11 cellular contexts compared by ENCODE assay signal in genomic region chr21:36207577-36208320, GRCh38. TPM values are rescaled to one million over a fixed set of nuclear protein-coding genes. Genes with fewer than 3 reads are reported as not detected.
DNase-seq lines count a peak whose midpoint lies in the region; ATAC-seq and TF ChIP-seq lines count a peak whose summit lies in the region.
"Had no signal": no experiment of that assay in that cellular context is flagged by ENCODE, and none has a peak within 500 bp of the region (broad histone marks: within the 10 kb centered on the region; RNA-seq: fewer than 3 reads in every experiment).

No MANE protein-coding gene starts in this region.

- ATAC-seq in activated CD8-positive, alpha-beta memory T cell treated with anti-CD3 and anti-CD28 coated beads, Interleukin-2, amount 10 ng/mL, durations not matched to agents 7 days and 5 days: no peak
- ATAC-seq in omental fat pad (ENCODE audit: low FRiP score): no peak
- ATAC-seq in heart left ventricle: no peak
- ATAC-seq: GM23338, right lobe of liver had no signal

- H3K27ac ChIP-seq in PC-9 (0 out of 2 replicates have a peak overlapping the region, but pooled peaks have one; percentile 16), heart left ventricle (no peak overlapping the region)
- H3K27ac ChIP-seq: right lobe of liver had no signal

- H3K36me3 ChIP-seq in PC-9 (ENCODE audit: low read depth) (no peaks in the 10 kb centered on the region), heart left ventricle (peaks cover 0 to 46% (median 17%) of the 10 kb centered on the region in 9 donors)

- TF ChIP-seq CTCF in PC-9 (conservative IDR thresholded peaks at IDR 0.05): no peak
- no peak for TF ChIP-seq CTCF in chondrocyte (IDR thresholded peaks at IDR 0.05)
- TF ChIP-seq CTCF in omental fat pad (IDR thresholded peaks at IDR 0.05): no peak
- no peak for TF ChIP-seq CTCF in heart left ventricle (IDR thresholded peaks at IDR 0.05)

- H3K9me3 ChIP-seq in PC-9 (ENCODE audit: insufficient read depth, low read depth) (no peaks in the 10 kb centered on the region), heart left ventricle (no peaks in the 10 kb centered on the region)
- H3K9me3 ChIP-seq: right lobe of liver had no signal

- H3K4me3 ChIP-seq in PC-9 (no peak overlapping the region), heart left ventricle (no peak overlapping the region)
- H3K4me3 ChIP-seq: GM23338, right lobe of liver had no signal

- WGBS in heart left ventricle, 4 donors: 73 to 78% (median 77%) methylated on average over 15 of the region's 15 CpGs

- H3K4me1 ChIP-seq in PC-9 (replicated peaks; ENCODE audit: insufficient read depth): peaks cover 66% of the 10 kb centered on the region
- peaks cover 0 to 13% (median 0%) of the 10 kb centered on the region in 12 donors for H3K4me1 ChIP-seq in heart left ventricle

- intact Hi-C loops in PC-9 (cut with micrococcal nuclease; ENCODE audit: unreplicated experiment): loop anchor here (5.0 kb wide), 2 partner anchors 115 to 145 kb away; partner anchors contain the start of genes MORC3 and SETD4
- intact Hi-C loops in heart left ventricle (cut with DNase I): loop anchor here in 7 of 10 donors (2.0 to 10.0 kb wide), 5 partner anchors 50 to 67 kb away; partner anchors contain the start of gene DOP1B (in 2 of the 7)

- H3K9me2 ChIP-seq in PC-9 (ENCODE audit: insufficient read depth): no peaks in the 10 kb centered on the region

- peaks cover 25% of the 10 kb centered on the region for H3F3A ChIP-seq in PC-9 (ENCODE audit: insufficient read depth, low read depth)

- peak overlapping the region; percentile 5 for H3K27ac Mint-ChIP-seq in activated CD8-positive, alpha-beta memory T cell treated with anti-CD3 and anti-CD28 coated beads, Interleukin-2, amount 10 ng/mL, durations not matched to agents 7 days and 5 days
- peak overlapping the region; percentile 73 for H3K27ac Mint-ChIP-seq in chondrocyte (ENCODE audit: unreplicated experiment)
- H3K27ac Mint-ChIP-seq: GM23338 had no signal

- no peaks in the 10 kb centered on the region for H3K9me3 Mint-ChIP-seq in activated CD8-positive, alpha-beta memory T cell treated with anti-CD3 and anti-CD28 coated beads, Interleukin-2, amount 10 ng/mL, durations not matched to agents 7 days and 5 days (ENCODE audit: low read depth)
- no peaks in the 10 kb centered on the region for H3K9me3 Mint-ChIP-seq in chondrocyte (ENCODE audit: low read depth)
- H3K9me3 Mint-ChIP-seq: GM23338 had no signal

- DNase-seq in activated CD8-positive, alpha-beta memory T cell treated with anti-CD3 and anti-CD28 coated beads, Interleukin-2, amount 10 ng/mL, durations not matched to agents 7 days and 5 days: no peak
- no peak for DNase-seq in activated CD8-positive, alpha-beta memory T cell treated with anti-CD3 and anti-CD28 coated beads, Interleukin-2, amount 50 U/mL, for 4 hours
- DNase-seq in PC-9: peak; percentile 35 to 79
- DNase-seq in chondrocyte (ENCODE audit: low spot score): no peak
- DNase-seq in renal cortical epithelial cell (ENCODE audit: low read depth): peak; percentile 83
- DNase-seq in omental fat pad (ENCODE audit: low spot score): no peak
- no peak for DNase-seq in heart left ventricle
- no peak for DNase-seq in medulla oblongata (ENCODE audit: extremely low spot score)
- DNase-seq: NCI-H446, right lobe of liver had no signal

- H3K27me3 Mint-ChIP-seq in activated CD8-positive, alpha-beta memory T cell treated with anti-CD3 and anti-CD28 coated beads, Interleukin-2, amount 10 ng/mL, durations not matched to agents 7 days and 5 days: no peaks in the 10 kb centered on the region
- H3K27me3 Mint-ChIP-seq in chondrocyte (ENCODE audit: low read depth): no peaks in the 10 kb centered on the region

- H3K27me3 ChIP-seq in PC-9 (ENCODE audit: insufficient read depth, low read depth) (no peaks in the 10 kb centered on the region), heart left ventricle (no peaks in the 10 kb centered on the region)
- H3K27me3 ChIP-seq: right lobe of liver had no signal

- H2AFZ ChIP-seq in PC-9: no peak overlapping the region
- H2AFZ ChIP-seq: GM23338 had no signal

- H4K20me1 ChIP-seq in PC-9 (ENCODE audit: insufficient read depth): no peaks in the 10 kb centered on the region

- CTCF ChIA-PET in activated CD8-positive, alpha-beta memory T cell treated with anti-CD3 and anti-CD28 coated beads, Interleukin-2, amount 10 ng/mL, durations not matched to agents 7 days and 5 days (lab: Charles Lee): interaction anchor here (1.0 to 2.2 kb wide), 2 partner anchors 21 to 66 kb away, joined by 4 to 8 read pairs; no protein-coding TSS in a partner anchor
- CTCF ChIA-PET in PC-9 (lab: Charles Lee): interaction anchor here (0.5 to 0.6 kb wide), 2 partner anchors 54 to 112 kb away, joined by 4 to 8 read pairs; partner anchors contain the start of gene MORC3

- peaks cover 2% of the 10 kb centered on the region for H3K36me3 Mint-ChIP-seq in activated CD8-positive, alpha-beta memory T cell treated with anti-CD3 and anti-CD28 coated beads, Interleukin-2, amount 10 ng/mL, durations not matched to agents 7 days and 5 days
- H3K36me3 Mint-ChIP-seq in chondrocyte (ENCODE audit: low read depth): peaks cover 4% of the 10 kb centered on the region

- POLR2A ChIA-PET in PC-9 (lab: Charles Lee; ENCODE audit: unreplicated experiment): interaction anchor here (0.6 kb wide), 1 partner anchor 123 kb away, joined by 6 read pairs; no protein-coding TSS in a partner anchor

- TF ChIP-seq POLR2A in heart left ventricle (IDR thresholded peaks at IDR 0.05): no peak

- H3K79me2 ChIP-seq in PC-9 (ENCODE audit: low read depth): no peaks in the 10 kb centered on the region

- BruUV-seq in PC-9 (replicated peaks; lab: Mats Ljungman, UMichigan): no TSS peak

- H3K4me2 ChIP-seq in PC-9: no peak overlapping the region; the same call in 1 of the 2 replicates
- H3K4me2 ChIP-seq: GM23338 had no signal

- H3K4me1 Mint-ChIP-seq in activated CD8-positive, alpha-beta memory T cell treated with anti-CD3 and anti-CD28 coated beads, Interleukin-2, amount 10 ng/mL, durations not matched to agents 7 days and 5 days: peaks cover 40% of the 10 kb centered on the region
- H3K4me1 Mint-ChIP-seq in chondrocyte (ENCODE audit: low read depth): peaks cover 68% of the 10 kb centered on the region

- no peak overlapping the region for H3K4me3 Mint-ChIP-seq in activated CD8-positive, alpha-beta memory T cell treated with anti-CD3 and anti-CD28 coated beads, Interleukin-2, amount 10 ng/mL, durations not matched to agents 7 days and 5 days
- H3K4me3 Mint-ChIP-seq in chondrocyte (ENCODE audit: unreplicated experiment): no peak overlapping the region
- H3K4me3 Mint-ChIP-seq: GM23338 had no signal

RNA-seq across cellular contexts. Expression of gene DOP1B, which starts 51.1 kb away (rescaled TPM):
- 10 to 100 TPM; 20.2 to 25.5 TPM for total RNA-seq in activated CD8-positive, alpha-beta memory T cell treated with anti-CD3 and anti-CD28 coated beads, Interleukin-2, amount 10 ng/mL, durations not matched to agents 7 days and 5 days
- total RNA-seq in PC-9 (2021) (14.7 and 15.1 TPM in 2 replicates), chondrocyte (17.1 to 23.1 TPM (median 17.8 TPM) in 3 replicates), renal cortical epithelial cell (21.0 and 25.4 TPM in 2 replicates), omental fat pad (10 to 100 TPM in 3 of 4 donors, 1 to 10 TPM in 1; 6.9 to 17.7 (median 15.1) TPM), heart left ventricle (10 to 100 TPM; 10.6 to 26.5 (median 15.5) TPM)
- polyA plus RNA-seq in heart left ventricle: 1 to 10 TPM; 5.1 to 6.1 TPM

Comparison
In these comparisons a context has a peak if more than half of its experiments do, and no peak if none do; other contexts are left out.
1. DNase-seq: peak in PC-9 (2 of 2) and renal cortical epithelial cell (single experiment); none in activated CD8-positive, alpha-beta memory T cell treated with anti-CD3 and anti-CD28 coated beads, Interleukin-2, amount 10 ng/mL, durations not matched to agents 7 days and 5 days (single experiment), activated CD8-positive, alpha-beta memory T cell treated with anti-CD3 and anti-CD28 coated beads, Interleukin-2, amount 50 U/mL, for 4 hours (single experiment), chondrocyte (single experiment), omental fat pad (single experiment), heart left ventricle (0 of 5) and medulla oblongata (single experiment).